14 cellular contexts compared by ENCODE assay signal in genomic region chr6:152244998-152245630, GRCh38.
DNase-seq lines count a peak whose midpoint lies in the region; ATAC-seq and TF ChIP-seq lines count a peak whose summit lies in the region.
"Had no signal": no experiment of that assay in that cellular context is flagged by ENCODE, and none has a peak within 500 bp of the region (broad histone marks: within the 10 kb centered on the region; RNA-seq: fewer than 3 reads in every experiment).

No MANE protein-coding gene starts in this region.

- no peaks in the 10 kb centered on the region for H3K79me1 ChIP-seq in mesendoderm (ENCODE audit: low read length)

- H3K4me3 ChIP-seq in esophagus muscularis mucosa (no peak overlapping the region), mesendoderm (ENCODE audit: low read length) (no peak overlapping the region)
- H3K4me3 ChIP-seq: BLaER1 treated with 17β-estradiol and CSF1 and Interleukin-3, amounts not matched to agents 10 nM and 100 nM; K562 had no signal

- 58% methylated on average over 4 of the region's 4 CpGs for WGBS in esophagus muscularis mucosa
- WGBS in mesendoderm (ENCODE audit: extremely low coverage, insufficient coverage, low lambda C conversion rate), result no CpG with 5 or more reads among the region's 4 CpGs

- no peak overlapping the region for H4K8ac ChIP-seq in mesendoderm (ENCODE audit: low read depth, low read length)

- no peak overlapping the region for H4K5ac ChIP-seq in mesendoderm (ENCODE audit: low read length)

- peaks cover 39 to 58% (median 58%) of the 10 kb centered on the region in 4 donors for H3K4me1 ChIP-seq in esophagus muscularis mucosa
- H3K4me1 ChIP-seq in mesendoderm (ENCODE audit: control insufficient read depth, low read depth, low read length), result no peaks in the 10 kb centered on the region
- H3K4me1 ChIP-seq: BLaER1 treated with 17β-estradiol and CSF1 and Interleukin-3, amounts not matched to agents 10 nM and 100 nM had no signal

- no peak overlapping the region for H3K18ac ChIP-seq in mesendoderm (ENCODE audit: low read length)

- H3K79me2 ChIP-seq in mesendoderm (ENCODE audit: control insufficient read depth, insufficient read depth, low read length), result no peaks in the 10 kb centered on the region

- no peak overlapping the region for H3K4me2 ChIP-seq in mesendoderm (ENCODE audit: low read length)
- H3K4me2 ChIP-seq: BLaER1 treated with 17β-estradiol and CSF1 and Interleukin-3, amounts not matched to agents 10 nM and 100 nM had no signal

- no peak overlapping the region for H3K4ac ChIP-seq in mesendoderm (ENCODE audit: low read depth, low read length)

- TF ChIP-seq EP300 in esophagus muscularis mucosa (IDR thresholded peaks at IDR 0.05), result no peak

- no peak overlapping the region for H2BK15ac ChIP-seq in mesendoderm (replicated peaks; ENCODE audit: low read depth)

- no peak overlapping the region for H3K56ac ChIP-seq in mesendoderm (ENCODE audit: low read length)

- H3K36me3 ChIP-seq in esophagus muscularis mucosa (peaks cover 0 to 51% (median 29%) of the 10 kb centered on the region in 4 donors), mesendoderm (ENCODE audit: control insufficient read depth, insufficient read depth, low read length) (no peaks in the 10 kb centered on the region)

- intact Hi-C loops in esophagus muscularis mucosa (cut with DNase I), result no loop called here

- H3K27ac ChIP-seq in esophagus muscularis mucosa (replicated peaks in 1 of 4), result peak overlapping the region; percentile 62 to 74 (median 68)
- H3K27ac ChIP-seq in mesendoderm (ENCODE audit: low read depth, low read length), result no peak overlapping the region
- peak overlapping the region; percentile 10 for H3K27ac ChIP-seq in temporal lobe (ENCODE audit: low read depth, low read length)
- H3K27ac ChIP-seq: BLaER1 treated with 17β-estradiol and CSF1 and Interleukin-3, amounts not matched to agents 10 nM and 100 nM had no signal

- no peak for ATAC-seq in HG03097 (IDR thresholded peaks at IDR 0.05; ENCODE audit: low FRiP score, unreplicated experiment)
- ATAC-seq: K562 had no signal

- H2BK5ac ChIP-seq in mesendoderm (ENCODE audit: low read length), result no peak overlapping the region

- DNase-seq in NCI-H82 treated with DMSO at 0.1 percent for 48 hours (lab: John Stamatoyannopoulos, UW; ENCODE audit: unreplicated experiment) (peak; percentile 73), esophagus muscularis mucosa (ENCODE audit: extremely low spot score) (no peak), mesendoderm (peak; percentile 30), MV-4-11 (lab: John Stamatoyannopoulos, UW) (no peak), putamen (ENCODE audit: low spot score) (no peak), HPDE6-E6E7 (ENCODE audit: extremely low spot score) (no peak)
- DNase-seq: midbrain; NCI-H187; stimulated activated CD4-positive, alpha-beta T cell treated with anti-CD3 and anti-CD28 coated beads, Interleukin-4, amount 100 ng/mL, for 4 hours; stimulated activated naive CD4-positive, alpha-beta T cell had no signal

- H3K27me3 ChIP-seq in esophagus muscularis mucosa, result no peaks in the 10 kb centered on the region
- H3K27me3 ChIP-seq in mesendoderm (ENCODE audit: insufficient read depth, low read length, poor library complexity), result no peaks in the 10 kb centered on the region
- H3K27me3 ChIP-seq: BLaER1 treated with 17β-estradiol and CSF1 and Interleukin-3, amounts not matched to agents 10 nM and 100 nM had no signal

- H2AK5ac ChIP-seq in mesendoderm (ENCODE audit: low read length), result no peak overlapping the region

- no peak for TF ChIP-seq POLR2A in esophagus muscularis mucosa (IDR thresholded peaks at IDR 0.05; ENCODE audit: low read depth)

- no peak overlapping the region for H3K23ac ChIP-seq in mesendoderm (ENCODE audit: low read length)

- H3K9ac ChIP-seq in mesendoderm (ENCODE audit: low read length), result no peak overlapping the region
- H3K9ac ChIP-seq: BLaER1 treated with 17β-estradiol and CSF1 and Interleukin-3, amounts not matched to agents 10 nM and 100 nM had no signal

- TF ChIP-seq CTCF in esophagus muscularis mucosa (IDR thresholded peaks at IDR 0.05), result no peak

- no peak overlapping the region for H2BK120ac ChIP-seq in mesendoderm (ENCODE audit: low read depth, low read length)

- no peaks in the 10 kb centered on the region for H3K9me3 ChIP-seq in esophagus muscularis mucosa
- H3K9me3 ChIP-seq: BLaER1 treated with 17β-estradiol and CSF1 and Interleukin-3, amounts not matched to agents 10 nM and 100 nM had no signal

Comparison
In these comparisons a context has a peak if more than half of its experiments do, and no peak if none do; other contexts are left out.
1. DNase-seq: peak in NCI-H82 treated with DMSO at 0.1 percent for 48 hours (single experiment) and mesendoderm (single experiment); none in esophagus muscularis mucosa (single experiment), MV-4-11 (single experiment), putamen (single experiment) and HPDE6-E6E7 (single experiment).